8 cellular contexts compared by ENCODE assay signal in genomic region chr10:73247509-73248258, GRCh38. TPM values are rescaled to one million over a fixed set of nuclear protein-coding genes. Genes with fewer than 3 reads are reported as not detected.
DNase-seq lines count a peak whose midpoint lies in the region; ATAC-seq, FAIRE-seq and TF ChIP-seq lines count a peak whose summit lies in the region.

No MANE protein-coding gene starts in this region.

- H3K9me3 ChIP-seq in A549 (no peaks in the 10 kb centered on the region), astrocyte (ENCODE audit: insufficient read depth, low read depth, low read length) (no peaks in the 10 kb centered on the region)

- H3K9ac ChIP-seq in astrocyte (ENCODE audit: low read length) = peak overlapping the region; percentile 86
- peak overlapping the region; percentile 63 for H3K9ac ChIP-seq in mesendoderm (ENCODE audit: low read length)

- FAIRE-seq in A549 (lab: Jason Lieb, UNC) (no peak), astrocyte (lab: Jason Lieb, UNC) (no peak)

- peak overlapping the region; percentile 88 to 89 for H3K27ac ChIP-seq in A549
- H3K27ac ChIP-seq in astrocyte (ENCODE audit: low read depth, low read length) = peak overlapping the region; percentile 81
- H3K27ac ChIP-seq in mesendoderm (ENCODE audit: low read depth, low read length) = no peak overlapping the region

- H3K27ac Mint-ChIP-seq in HFFc6 (peak overlapping the region; percentile 82), astrocyte (ENCODE audit: unreplicated experiment) (peak overlapping the region; percentile 66)

- TF ChIP-seq POLR2A in A549 (IDR thresholded peaks at IDR 0.05; ENCODE audit: low read length) = no peak

- 38% methylated on average over 4 of the region's 4 CpGs for WGBS in A549 (ENCODE audit: missing lambda C conversion rate)
- WGBS in mesendoderm (ENCODE audit: extremely low coverage, insufficient coverage, low lambda C conversion rate) = no CpG with 5 or more reads among the region's 4 CpGs

- H3K9me3 Mint-ChIP-seq in HFFc6 = no peaks in the 10 kb centered on the region
- no peaks in the 10 kb centered on the region for H3K9me3 Mint-ChIP-seq in astrocyte (ENCODE audit: unreplicated experiment)

- H3K4me2 ChIP-seq in A549 = peak overlapping the region; percentile 87
- peak overlapping the region; percentile 91 for H3K4me2 ChIP-seq in astrocyte (ENCODE audit: low read length)
- H3K4me2 ChIP-seq in mesendoderm (ENCODE audit: low read length) = peak overlapping the region; percentile 3

- H3K27me3 Mint-ChIP-seq in HFFc6 (ENCODE audit: insufficient read depth) (peaks cover under 1% of the 10 kb centered on the region; the same call in 1 of the 2 replicates), astrocyte (ENCODE audit: low read depth, unreplicated experiment) (no peaks in the 10 kb centered on the region)

- peaks cover 11% of the 10 kb centered on the region for H3K79me1 ChIP-seq in mesendoderm (ENCODE audit: low read length)

- H4K8ac ChIP-seq in mesendoderm (ENCODE audit: low read depth, low read length) = no peak overlapping the region

- peaks cover 34% of the 10 kb centered on the region for H3K36me3 ChIP-seq in astrocyte (ENCODE audit: insufficient read depth, low read length)
- H3K36me3 ChIP-seq in mesendoderm (ENCODE audit: control insufficient read depth, insufficient read depth, low read length) = peaks cover 2% of the 10 kb centered on the region

- peak overlapping the region; percentile 34 for H3K18ac ChIP-seq in mesendoderm (ENCODE audit: low read length)

- H3K4me3 ChIP-seq in A549 (peak overlapping the region; percentile 78), astrocyte (ENCODE audit: insufficient read depth, low read depth, low read length) (peak overlapping the region; percentile 89), mesendoderm (ENCODE audit: low read length) (no peak overlapping the region)

- H3K4me1 ChIP-seq in A549 (peaks cover 36% of the 10 kb centered on the region), astrocyte (ENCODE audit: insufficient read depth, low read length) (peaks cover 26% of the 10 kb centered on the region), mesendoderm (ENCODE audit: control insufficient read depth, low read depth, low read length) (peaks cover 4% of the 10 kb centered on the region)

- peak overlapping the region; percentile 43 for H2AFZ ChIP-seq in astrocyte (ENCODE audit: low read depth, low read length)

- peaks cover 89% of the 10 kb centered on the region for H3K79me2 ChIP-seq in astrocyte (ENCODE audit: insufficient read depth, low read length)
- peaks cover 45% of the 10 kb centered on the region for H3K79me2 ChIP-seq in mesendoderm (ENCODE audit: control insufficient read depth, insufficient read depth, low read length)

- H2BK15ac ChIP-seq in mesendoderm (replicated peaks; ENCODE audit: low read depth) = no peak overlapping the region

- peak overlapping the region; percentile 24 for H3K4ac ChIP-seq in mesendoderm (ENCODE audit: low read depth, low read length)

- TF ChIP-seq EP300 in A549 (IDR thresholded peaks at IDR 0.05) = no peak

- H4K5ac ChIP-seq in mesendoderm (ENCODE audit: low read length) = peak overlapping the region; percentile 36

- H3K27me3 ChIP-seq in astrocyte (ENCODE audit: insufficient read depth, low read length) = no peaks in the 10 kb centered on the region
- no peaks in the 10 kb centered on the region for H3K27me3 ChIP-seq in mesendoderm (ENCODE audit: insufficient read depth, low read length, poor library complexity)

- POLR2A ChIA-PET in A549 (lab: Yijun Ruan, JAX) = interaction anchor here (0.6 to 2.1 kb wide), 20 partner anchors 9 to 378 kb away, joined by 3 to 15 read pairs (median 4); partner anchors contain the start of genes ANXA7, CFAP70, ECD and FAM149B1

- no peak overlapping the region for H3K23ac ChIP-seq in mesendoderm (ENCODE audit: low read length)

- peaks cover 58% of the 10 kb centered on the region for H3K4me1 Mint-ChIP-seq in HFFc6 (ENCODE audit: low read depth)
- peaks cover 19% of the 10 kb centered on the region for H3K4me1 Mint-ChIP-seq in astrocyte (ENCODE audit: low read depth, unreplicated experiment)

- H3K36me3 Mint-ChIP-seq in HFFc6 (ENCODE audit: low read depth) (peaks cover 67% of the 10 kb centered on the region), astrocyte (ENCODE audit: low read depth, unreplicated experiment) (peaks cover 12% of the 10 kb centered on the region)

- no peak overlapping the region for H2AK5ac ChIP-seq in mesendoderm (ENCODE audit: low read length)

- ATAC-seq in A549 = no peak
- no peak for ATAC-seq in GM21786 (IDR thresholded peaks at IDR 0.05; ENCODE audit: unreplicated experiment)

- H4K20me1 ChIP-seq in astrocyte (ENCODE audit: insufficient read depth, low read length) = peaks cover 13% of the 10 kb centered on the region

- CTCF ChIA-PET in A549 (lab: Yijun Ruan, JAX) = interaction anchor here (1.7 kb wide), 2 partner anchors 8 to 16 kb away, joined by 4 to 10 read pairs; no protein-coding TSS in a partner anchor

- TF ChIP-seq CTCF in A549 (IDR thresholded peaks at IDR 0.05) (no peak), HFFc6 (IDR thresholded peaks at IDR 0.05) (no peak), astrocyte (IDR thresholded peaks at IDR 0.05; ENCODE audit: insufficient read depth, low read depth, low read length) (no peak)

- H2BK120ac ChIP-seq in mesendoderm (ENCODE audit: low read depth, low read length) = no peak overlapping the region

- H3K56ac ChIP-seq in mesendoderm (ENCODE audit: low read length) = peak overlapping the region; percentile 60

- no peak for TF ChIP-seq RAD21 in A549 (conservative IDR thresholded peaks at IDR 0.05 in 1 of 2, IDR thresholded peaks at IDR 0.05 in 1 of 2)

- H2BK5ac ChIP-seq in mesendoderm (ENCODE audit: low read length) = no peak overlapping the region

- DNase-seq in A549 (ENCODE audit: low read depth in 1 of 2, low spot score in 1 of 2) (no peak), HFFc6 (no peak), astrocyte (ENCODE audit: low read depth) (no peak), mesendoderm (peak; percentile 17), ureter (ENCODE audit: low spot score) (no peak), germinal center (ENCODE audit: low spot score) (no peak), glomerular visceral epithelial cell (ENCODE audit: extremely low spot score) (no peak)

- H3K4me3 Mint-ChIP-seq in HFFc6 = peak overlapping the region; percentile 98
- H3K4me3 Mint-ChIP-seq in astrocyte (ENCODE audit: unreplicated experiment) = peak overlapping the region; percentile 94

TF ChIP-seq in A549, 52 proteins besides CTCF, POLR2A, EP300 and RAD21:
- no peak for TF ChIP-seq ELK1 (IDR thresholded peaks at IDR 0.05; ENCODE audit: low read depth, low read length)
- no peak for TF ChIP-seq EHMT2 (IDR thresholded peaks at IDR 0.05; ENCODE audit: low read depth)
- TF ChIP-seq NPAS2 (CRISPR knock-in tag; IDR thresholded peaks at IDR 0.05; ENCODE audit: borderline replicate concordance) = no peak
- TF ChIP-seq TFCP2L1 (CRISPR knock-in tag; IDR thresholded peaks at IDR 0.05) = no peak
- no peak for TF ChIP-seq KDM5A (IDR thresholded peaks at IDR 0.05)
- no peak for TF ChIP-seq MAX (IDR thresholded peaks at IDR 0.05)
- no peak for TF ChIP-seq CBX2 (IDR thresholded peaks at IDR 0.05; ENCODE audit: borderline replicate concordance, low read depth)
- TF ChIP-seq ZNF302 (CRISPR knock-in tag; IDR thresholded peaks at IDR 0.05) = no peak
- TF ChIP-seq HOXA7 (CRISPR knock-in tag; IDR thresholded peaks at IDR 0.05) = 0 out of 2 replicates have a peak, but pooled peaks have one; percentile 51
- TF ChIP-seq MAFK (IDR thresholded peaks at IDR 0.05; ENCODE audit: partially characterized antibody) = peak; percentile 70
- no peak for TF ChIP-seq TP53 (CRISPR knock-in tag; IDR thresholded peaks at IDR 0.05)
- no peak for TF ChIP-seq USF2 (IDR thresholded peaks at IDR 0.05)

RNA-seq across cellular contexts. Expression of gene DNAJC9, which starts 0.6 kb away (rescaled TPM):
- 42.7 and 56.3 TPM in 2 replicates for polyA plus RNA-seq in A549 (2011; rRNA removed)
- 36.9 and 38.5 TPM in 2 replicates for polyA plus RNA-seq in A549 (2012; cell fraction: cytosol; rRNA removed)
- 26.2 and 32.9 TPM in 2 replicates for polyA plus RNA-seq in A549 (2012; cell fraction: nucleus; rRNA removed)
- polyA plus RNA-seq in A549 (2017; fragmentation: RNase III; extraction: RNeasy Plus Mini Kit Qiagen cat#74134 plus additional on column Dnase treatment) = 45.6 to 47.4 TPM (median 46.0 TPM) in 3 replicates
- 24.2 and 27.7 TPM in 2 replicates for polyA minus RNA-seq in A549 (2011; rRNA and poly(A)+ RNA removed)
- 10 to 100 TPM; 18.6 to 30.9 (median 27.1) TPM for total RNA-seq in HFFc6 (2021; fragmentation: NEBNext Ultra II Directional; extraction: Animal tissue kit (Norgen Biotek cat#: 25700))
- total RNA-seq in astrocyte = 18.9 and 23.3 TPM in 2 replicates
- 39.0 TPM for polyA plus RNA-seq in mesendoderm (2013, experiment 1 of 2)
- 38.7 TPM for polyA plus RNA-seq in mesendoderm (2013, experiment 2 of 2)
- 17.2 TPM for total RNA-seq in ureter

RNA-seq across cellular contexts. Expression of gene MRPS16, which starts 4.8 kb away (rescaled TPM):
- polyA plus RNA-seq in A549 (2011; rRNA removed) = 132 and 162 TPM in 2 replicates
- 226 and 239 TPM in 2 replicates for polyA plus RNA-seq in A549 (2012; cell fraction: cytosol; rRNA removed)
- polyA plus RNA-seq in A549 (2012; cell fraction: nucleus; rRNA removed) = 191 and 202 TPM in 2 replicates
- 158 to 166 TPM (median 160 TPM) in 3 replicates for polyA plus RNA-seq in A549 (2017; fragmentation: RNase III; extraction: RNeasy Plus Mini Kit Qiagen cat#74134 plus additional on column Dnase treatment)
- polyA minus RNA-seq in A549 (2011; rRNA and poly(A)+ RNA removed) = 155 and 180 TPM in 2 replicates
- total RNA-seq in HFFc6 (2021; fragmentation: NEBNext Ultra II Directional; extraction: Animal tissue kit (Norgen Biotek cat#: 25700)) = 100 to 1,000 TPM; 100 to 140 (median 116) TPM
- total RNA-seq in astrocyte = 57.5 and 67.0 TPM in 2 replicates
- 73.0 TPM for polyA plus RNA-seq in mesendoderm (2013, experiment 1 of 2)
- polyA plus RNA-seq in mesendoderm (2013, experiment 2 of 2) = 74.2 TPM
- total RNA-seq in ureter = 84.2 TPM

Comparison
In these comparisons a context has a peak if more than half of its experiments do, and no peak if none do; other contexts are left out.
1. H3K4me2 ChIP-seq: peak in every context shown above with its lines; median percentile 91 in astrocyte; 87 in A549; 3 in mesendoderm.